In the genomic region with DNA sequence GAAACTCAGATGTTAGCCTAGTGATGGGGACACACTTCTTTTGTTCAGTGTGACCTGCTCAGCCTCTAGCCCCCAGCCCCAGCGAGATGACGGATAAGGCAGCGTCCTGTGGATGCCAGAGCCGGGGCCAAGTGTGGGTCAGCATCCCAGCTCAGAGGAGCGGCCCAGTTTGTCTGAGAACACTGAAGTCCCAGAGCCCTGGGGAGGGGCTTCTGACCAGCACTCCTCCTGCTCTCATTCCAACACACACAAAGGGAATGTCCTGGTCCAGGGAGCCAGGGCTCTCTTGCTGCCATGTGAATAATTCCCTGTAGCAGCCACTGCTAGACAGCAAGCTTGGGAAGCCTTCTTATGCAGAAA, we compare ENCODE assay signal across 18 cellular contexts. TPM values are rescaled to one million over a fixed set of nuclear protein-coding genes. Genes with fewer than 3 reads are reported as not detected.
DNase-seq lines count a peak whose midpoint lies in the region; ATAC-seq and TF ChIP-seq lines count a peak whose summit lies in the region.
"Had no signal": no experiment of that assay in that cellular context is flagged by ENCODE, and none has a peak within 500 bp of the region (broad histone marks: within the 10 kb centered on the region; RNA-seq: fewer than 3 reads in every experiment).

No MANE protein-coding gene starts in this region.

- ATAC-seq in activated T-cell treated with anti-CD3 and anti-CD28 coated beads, Interleukin-2, amount 50 U/mL, for 72 hours (replicated peaks in 1 of 2), result no peak
- ATAC-seq in GM23338 (no peak), body of pancreas (no peak)
- ATAC-seq: heart left ventricle, psoas muscle, SK-N-SH treated with all-trans-retinoic acid at 6 μM for 48 hours had no signal

- H3F3A ChIP-seq in GM23338 (replicated peaks; ENCODE audit: low read depth), result peaks cover 9% of the 10 kb centered on the region; the same call in 1 of the 2 replicates

- no peak for DNase-seq in activated T-cell treated with anti-CD3 and anti-CD28 coated beads, Interleukin-2, amount 50 U/mL, for 72 hours
- DNase-seq in activated T-cell treated with anti-CD3 and anti-CD28 coated beads for 4 hours (no peak), A172 (ENCODE audit: low spot score) (no peak), GM23338 (ENCODE audit: low spot score) (no peak), body of pancreas (no peak)
- DNase-seq: NCI-H146; NCI-H2227 treated with DMSO at 0.1 percent for 48 hours; nephron progenitor cell; psoas muscle; stimulated activated CD4-positive, alpha-beta T cell treated with anti-CD3 and anti-CD28 coated beads, Interleukin-12 subunit alpha, Interleukin-12 subunit beta, amount 100 ng/mL, for 4 hours; stimulated activated naive CD4-positive, alpha-beta T cell treated with Interleukin-2 at 50 U/mL for 16 hours; uterus had no signal

- H3K4me1 ChIP-seq in GM23338 (ENCODE audit: insufficient read depth) (peaks cover 6% of the 10 kb centered on the region; the same call in 1 of the 2 replicates), body of pancreas (peaks cover 16% of the 10 kb centered on the region)

- no peaks in the 10 kb centered on the region for H3K27me3 Mint-ChIP-seq in activated T-cell treated with anti-CD3 and anti-CD28 coated beads, Interleukin-2, amount 50 U/mL, for 72 hours (ENCODE audit: low read depth)
- H3K27me3 Mint-ChIP-seq in IgD-negative memory B cell, result no peaks in the 10 kb centered on the region
- H3K27me3 Mint-ChIP-seq in brain, result no peaks in the 10 kb centered on the region
- H3K27me3 Mint-ChIP-seq in GM23338 (ENCODE audit: insufficient read depth, low read depth, poor library complexity), result peaks cover 11% of the 10 kb centered on the region
- H3K27me3 Mint-ChIP-seq: memory B cell had no signal

- H3K27me3 ChIP-seq in GM23338 (ENCODE audit: insufficient read depth) (peaks cover 14% of the 10 kb centered on the region), body of pancreas (no peaks in the 10 kb centered on the region)
- H3K27me3 ChIP-seq: heart left ventricle, uterus had no signal

- H4K20me1 ChIP-seq in GM23338 (replicated peaks; ENCODE audit: insufficient read depth), result no peaks in the 10 kb centered on the region

- no peaks in the 10 kb centered on the region for H3K9me3 ChIP-seq in body of pancreas
- H3K9me3 ChIP-seq: heart left ventricle, psoas muscle, uterus had no signal

- H3K4me3 Mint-ChIP-seq in activated T-cell treated with anti-CD3 and anti-CD28 coated beads, Interleukin-2, amount 50 U/mL, for 72 hours, result peak overlapping the region; percentile 55 to 65
- H3K4me3 Mint-ChIP-seq in IgD-negative memory B cell, result peak overlapping the region in 2 of 4 donors; percentile 23 to 30
- H3K4me3 Mint-ChIP-seq in brain, result no peak overlapping the region
- H3K4me3 Mint-ChIP-seq in GM23338, result no peak overlapping the region
- H3K4me3 Mint-ChIP-seq: memory B cell, nephron progenitor cell had no signal

- TF ChIP-seq CTCF in brain (conservative IDR thresholded peaks at IDR 0.05) (no peak), GM23338 (conservative IDR thresholded peaks at IDR 0.05; ENCODE audit: low read depth in 2 of 2) (no peak), body of pancreas (IDR thresholded peaks at IDR 0.05) (no peak)

- H3K9me3 Mint-ChIP-seq in activated T-cell treated with anti-CD3 and anti-CD28 coated beads, Interleukin-2, amount 50 U/mL, for 72 hours, result no peaks in the 10 kb centered on the region
- no peaks in the 10 kb centered on the region for H3K9me3 Mint-ChIP-seq in IgD-negative memory B cell
- peaks cover 0 to 3% (median 0%) of the 10 kb centered on the region in 5 experiments for H3K9me3 Mint-ChIP-seq in brain
- no peaks in the 10 kb centered on the region for H3K9me3 Mint-ChIP-seq in GM23338
- H3K9me3 Mint-ChIP-seq: memory B cell, nephron progenitor cell had no signal

- WGBS in body of pancreas, 2 donors, result 84 to 85% methylated on average over 5 of the region's 5 CpGs

- no peaks in the 10 kb centered on the region for H3K79me2 ChIP-seq in GM23338 (replicated peaks; ENCODE audit: insufficient read depth)

- H3K36me3 ChIP-seq in GM23338 (ENCODE audit: insufficient read depth) (no peaks in the 10 kb centered on the region), body of pancreas (replicated peaks in 1 of 2; ENCODE audit: insufficient read depth in 1 of 2, low read depth in 2 of 2) (no peaks in the 10 kb centered on the region)
- H3K36me3 ChIP-seq: uterus had no signal

- H3K4me2 ChIP-seq in GM23338, result no peak overlapping the region

- TF ChIP-seq POLR2A in body of pancreas (IDR thresholded peaks at IDR 0.05), result no peak

- no peak overlapping the region for H2AFZ ChIP-seq in GM23338

- H3K4me1 Mint-ChIP-seq in activated T-cell treated with anti-CD3 and anti-CD28 coated beads, Interleukin-2, amount 50 U/mL, for 72 hours (ENCODE audit: low read depth), result peaks cover 84% of the 10 kb centered on the region
- peaks cover 10 to 23% (median 14%) of the 10 kb centered on the region in 3 donors for H3K4me1 Mint-ChIP-seq in IgD-negative memory B cell
- peaks cover 21% of the 10 kb centered on the region for H3K4me1 Mint-ChIP-seq in brain
- H3K4me1 Mint-ChIP-seq in GM23338, result peaks cover 11% of the 10 kb centered on the region; the same call in 1 of the 3 replicates

- intact Hi-C loops in body of pancreas (cut with DNase I), result no loop called here

- peak overlapping the region; percentile 86 for H3K27ac Mint-ChIP-seq in activated T-cell treated with anti-CD3 and anti-CD28 coated beads, Interleukin-2, amount 50 U/mL, for 72 hours
- H3K27ac Mint-ChIP-seq in IgD-negative memory B cell (peak overlapping the region in 2 of 3 donors; percentile 78 to 82), brain (peak overlapping the region in 4 of 5 experiments; percentile 36 to 86 (median 76)), GM23338 (no peak overlapping the region)
- H3K27ac Mint-ChIP-seq: memory B cell, nephron progenitor cell had no signal

- no peaks in the 10 kb centered on the region for H3K36me3 Mint-ChIP-seq in activated T-cell treated with anti-CD3 and anti-CD28 coated beads, Interleukin-2, amount 50 U/mL, for 72 hours (ENCODE audit: insufficient read depth in 2 of 2)
- H3K36me3 Mint-ChIP-seq in IgD-negative memory B cell, result no peaks in the 10 kb centered on the region
- H3K36me3 Mint-ChIP-seq in brain, result no peaks in the 10 kb centered on the region
- H3K36me3 Mint-ChIP-seq in GM23338 (ENCODE audit: low read depth), result no peaks in the 10 kb centered on the region

- H3K4me3 ChIP-seq in skin epidermis, result no peak overlapping the region
- H3K4me3 ChIP-seq in GM23338, result no peak overlapping the region
- no peak overlapping the region for H3K4me3 ChIP-seq in body of pancreas
- H3K4me3 ChIP-seq: heart left ventricle, psoas muscle, uterus had no signal

- H3K9me2 ChIP-seq in GM23338 (ENCODE audit: insufficient read depth), result no peaks in the 10 kb centered on the region

- H3K27ac ChIP-seq in skin epidermis (peak overlapping the region in 11 of 21 experiments; percentile 6 to 94 (median 67)), GM23338 (ENCODE audit: low read depth) (no peak overlapping the region), body of pancreas (no peak overlapping the region)
- H3K27ac ChIP-seq: psoas muscle, uterus had no signal

TF ChIP-seq in GM23338, 12 proteins besides CTCF, POLR2A, EP300 and RAD21 (continues in another document):
- no peak for TF ChIP-seq STAT1 (IDR thresholded peaks at IDR 0.05; ENCODE audit: unreplicated experiment)

RNA-seq across cellular contexts. Expression of gene ATP6V0E2, which starts 4.5 kb away (rescaled TPM):
- total RNA-seq in activated T-cell treated with anti-CD3 and anti-CD28 coated beads, Interleukin-2, amount 50 U/mL, for 72 hours, result 10 to 100 TPM; 43.4 to 44.5 TPM
- 51.8 TPM for polyA plus RNA-seq in IgD-negative memory B cell
- 390 TPM for polyA plus RNA-seq in brain (ENCODE audit: insufficient read depth, low read depth, low replicate concordance)
- 85.6 and 89.3 TPM in 2 replicates for total RNA-seq in A172 (2014; rRNA removed; shearing (Covaris generic))
- 18.8 and 34.7 TPM in 2 replicates for total RNA-seq in GM23338 (2014; rRNA removed; shearing (Covaris generic))
- 14.8 and 15.6 TPM in 2 replicates for polyA plus RNA-seq in GM23338 (2016; fragmentation: Nextera tagmentation; extraction: Ambion mirVana)
- 10 to 100 TPM; 24.1 TPM for total RNA-seq in body of pancreas

RNA-seq across cellular contexts. Expression of gene ZNF862, which starts 31.1 kb away (rescaled TPM):
- 10 to 100 TPM; 31.4 to 39.0 TPM for total RNA-seq in activated T-cell treated with anti-CD3 and anti-CD28 coated beads, Interleukin-2, amount 50 U/mL, for 72 hours
- polyA plus RNA-seq in IgD-negative memory B cell (4.3 TPM), brain (ENCODE audit: insufficient read depth, low read depth, low replicate concordance) (10.0 TPM), GM23338 (2016; fragmentation: Nextera tagmentation; extraction: Ambion mirVana) (0.64 and 0.94 TPM in 2 replicates)
- 3.7 and 5.1 TPM in 2 replicates for total RNA-seq in A172 (2014; rRNA removed; shearing (Covaris generic))
- 1.6 and 2.3 TPM in 2 replicates for total RNA-seq in GM23338 (2014; rRNA removed; shearing (Covaris generic))
- 10 to 100 TPM; 10.9 to 18.8 TPM for total RNA-seq in body of pancreas

Comparison
In these comparisons a context has a peak if more than half of its experiments do, and no peak if none do; other contexts are left out.
1. H3K4me3 Mint-ChIP-seq: peak in activated T-cell treated with anti-CD3 and anti-CD28 coated beads, Interleukin-2, amount 50 U/mL, for 72 hours (2 of 2); none in brain (0 of 5) and GM23338 (single experiment).
2. H3K27ac ChIP-seq: peak in skin epidermis (11 of 21); none in GM23338 (single experiment) and body of pancreas (0 of 4).